Comparison of ENCODE assay signal across 32 cellular contexts in genomic region chr1:204205486-204205885, GRCh38. TPM values are rescaled to one million over a fixed set of nuclear protein-coding genes. Genes with fewer than 3 reads are reported as not detected.
"Had no signal": no experiment of that assay in that cellular context is flagged by ENCODE, and none has a peak within 500 bp of the region (broad histone marks: within the 10 kb centered on the region; RNA-seq: fewer than 3 reads in every experiment).

No MANE protein-coding gene starts in this region.

- DNase-seq: effector CD8-positive, alpha-beta T cell; foreskin melanocyte; glutamatergic neuron; heart right ventricle; hippocampal formation; immature natural killer cell; left ventricle myocardium superior; lower lobe of right lung; nephron progenitor cell; nucleus accumbens; posterior cingulate gyrus; psoas muscle; right cardiac atrium; spleen; stimulated activated CD4-positive, alpha-beta T cell treated with anti-CD3 and anti-CD28 coated beads, Interleukin-4, amount 100 ng/mL, for 4 hours; transverse colon; upper lobe of right lung; uterus had no signal

- H3K4me3 Mint-ChIP-seq: dendritic cell treated with granulocyte-macrophage colony-stimulating factor and Interleukin-4, amounts not matched to agents 40 ng/mL and 50 ng/mL, for 4 days; endodermal cell; immature natural killer cell; naive thymus-derived CD8-positive, alpha-beta T cell; nephron progenitor cell; stimulated activated memory B cell treated with anti-CD40 and anti-IgM and Interleukin-4, amounts not matched to agents 10 μg/mL and 1 μg/mL and 100 μg/mL, for 72 hours; stimulated activated naive CD8-positive, alpha-beta T cell treated with anti-CD3 and anti-CD28 coated beads, Interleukin-15, Interleukin-2, amounts not matched to agents 100 ng/mL and 50 ng/mL, for 24 hours had no signal

- H3K36me3 Mint-ChIP-seq: immature natural killer cell; naive thymus-derived CD8-positive, alpha-beta T cell; stimulated activated memory B cell treated with anti-CD40 and anti-IgM and Interleukin-4, amounts not matched to agents 10 μg/mL and 1 μg/mL and 100 μg/mL, for 72 hours had no signal

- H3K4me1 ChIP-seq: heart right ventricle, upper lobe of right lung had no signal

- H3K9me3 ChIP-seq: esophagus muscularis mucosa, heart right ventricle, lower lobe of right lung, psoas muscle, spleen, transverse colon, upper lobe of right lung, uterus had no signal

- H3K4me3 ChIP-seq: esophagus muscularis mucosa, heart right ventricle, lower lobe of right lung, psoas muscle, skin epidermis, spleen, transverse colon, upper lobe of right lung, uterus had no signal

- H3K27ac ChIP-seq: esophagus muscularis mucosa, heart right ventricle, lower lobe of right lung, psoas muscle, skin epidermis, spleen, transverse colon, upper lobe of right lung had no signal

- H3K27me3 ChIP-seq: upper lobe of right lung, uterus had no signal

- H3K36me3 ChIP-seq: esophagus muscularis mucosa, heart right ventricle, lower lobe of right lung, spleen, transverse colon, upper lobe of right lung, uterus had no signal

- H3K9me3 Mint-ChIP-seq: dendritic cell treated with granulocyte-macrophage colony-stimulating factor and Interleukin-4, amounts not matched to agents 40 ng/mL and 50 ng/mL, for 4 days; endodermal cell; immature natural killer cell; naive thymus-derived CD8-positive, alpha-beta T cell; nephron progenitor cell; stimulated activated memory B cell treated with anti-CD40 and anti-IgM and Interleukin-4, amounts not matched to agents 10 μg/mL and 1 μg/mL and 100 μg/mL, for 72 hours; stimulated activated naive CD8-positive, alpha-beta T cell treated with anti-CD3 and anti-CD28 coated beads, Interleukin-15, Interleukin-2, amounts not matched to agents 100 ng/mL and 50 ng/mL, for 24 hours had no signal

- FAIRE-seq: colon, keratinocyte had no signal

- ATAC-seq: heart right ventricle; left ventricle myocardium superior; lower lobe of right lung; psoas muscle; right cardiac atrium; stimulated activated memory B cell treated with anti-CD40 and anti-IgM and Interleukin-4, amounts not matched to agents 10 μg/mL and 1 μg/mL and 100 μg/mL, for 72 hours; upper lobe of right lung had no signal

- H3K4me1 Mint-ChIP-seq: immature natural killer cell, nephron progenitor cell had no signal

- H3K27ac Mint-ChIP-seq: dendritic cell treated with granulocyte-macrophage colony-stimulating factor and Interleukin-4, amounts not matched to agents 40 ng/mL and 50 ng/mL, for 4 days; endodermal cell; naive thymus-derived CD8-positive, alpha-beta T cell; nephron progenitor cell; stimulated activated memory B cell treated with anti-CD40 and anti-IgM and Interleukin-4, amounts not matched to agents 10 μg/mL and 1 μg/mL and 100 μg/mL, for 72 hours; stimulated activated naive CD8-positive, alpha-beta T cell treated with anti-CD3 and anti-CD28 coated beads, Interleukin-15, Interleukin-2, amounts not matched to agents 100 ng/mL and 50 ng/mL, for 24 hours had no signal

RNA-seq across cellular contexts. Expression of gene GOLT1A, which starts 8.3 kb away (rescaled TPM):
- total RNA-seq: heart right ventricle; left ventricle myocardium superior; mesenteric fat pad; myocyte; naive thymus-derived CD8-positive, alpha-beta T cell; osteocyte; psoas muscle; right cardiac atrium; spleen had no signal
- polyA plus RNA-seq: fibroblast of lung, immature natural killer cell, right cardiac atrium had no signal

RNA-seq across cellular contexts. Expression of gene KISS1, which starts 9.2 kb away (rescaled TPM):
- total RNA-seq: endodermal cell; esophagus muscularis mucosa; heart right ventricle; left ventricle myocardium superior; lower lobe of right lung; mesenteric fat pad; naive thymus-derived CD8-positive, alpha-beta T cell; osteocyte; psoas muscle; renal cortical epithelial cell; right cardiac atrium; spleen; transverse colon; uterus had no signal
- polyA plus RNA-seq: heart right ventricle; immature natural killer cell; keratinocyte; naive thymus-derived CD8-positive, alpha-beta T cell; right cardiac atrium; spleen had no signal

RNA-seq across cellular contexts. Expression of gene REN, which starts 39.3 kb away (rescaled TPM):
- total RNA-seq: endodermal cell; esophagus muscularis mucosa; heart right ventricle; left ventricle myocardium superior; myocyte; naive thymus-derived CD8-positive, alpha-beta T cell; osteocyte; psoas muscle; renal cortical epithelial cell had no signal
- polyA plus RNA-seq: heart right ventricle; immature natural killer cell; keratinocyte; naive thymus-derived CD8-positive, alpha-beta T cell; psoas muscle had no signal
